In genomic region chr13:51583469-51583874, GRCh38 we compare ENCODE assay signal across 1 cellular context.
A peak's percentile ranks its signal among the peaks of the same experiment; 100 is the strongest.
TF ChIP-seq lines count a peak whose summit lies in the region.

No MANE protein-coding gene starts in this region.

TF ChIP-seq in HepG2, 621 proteins besides CTCF, POLR2A, EP300 and RAD21 (continued from another document and continues in another):
- TF ChIP-seq RERE (CRISPR knock-in tag; IDR thresholded peaks at IDR 0.05; ENCODE audit: low read depth) (no peak), KAT7 (CRISPR knock-in tag; IDR thresholded peaks at IDR 0.05; ENCODE audit: borderline replicate concordance) (no peak), EEA1 (CRISPR knock-in tag; IDR thresholded peaks at IDR 0.05; ENCODE audit: borderline replicate concordance) (no peak), NFE2 (CRISPR knock-in tag; IDR thresholded peaks at IDR 0.05) (no peak), HMGXB3 (CRISPR knock-in tag; IDR thresholded peaks at IDR 0.05; ENCODE audit: borderline replicate concordance) (peak; percentile 72; the same call in 1 of the 2 replicates), FOSL1 (CRISPR knock-in tag; IDR thresholded peaks at IDR 0.05; ENCODE audit: borderline replicate concordance) (no peak), MAFF (IDR thresholded peaks at IDR 0.05; ENCODE audit: low read depth, low read length) (no peak), THAP8 (CRISPR knock-in tag; IDR thresholded peaks at IDR 0.05; ENCODE audit: borderline replicate concordance) (no peak), HNRNPLL (IDR thresholded peaks at IDR 0.05; ENCODE audit: low read depth, low read length, poor library complexity, severe bottlenecking) (no peak), NR2F2 (IDR thresholded peaks at IDR 0.05; ENCODE audit: borderline replicate concordance, low read depth) (no peak), ZNF264 (CRISPR knock-in tag; IDR thresholded peaks at IDR 0.05) (0 out of 2 replicates have a peak, but pooled peaks have one; percentile 30), KLF11 (CRISPR knock-in tag; IDR thresholded peaks at IDR 0.05) (no peak), AGO1 (IDR thresholded peaks at IDR 0.05; ENCODE audit: low read depth, low read length, poor library complexity, severe bottlenecking) (no peak), CBX1 (IDR thresholded peaks at IDR 0.05; ENCODE audit: low read depth) (no peak), ZNF737 (CRISPR knock-in tag; IDR thresholded peaks at IDR 0.05; ENCODE audit: borderline replicate concordance) (no peak), TFDP2 (CRISPR knock-in tag; IDR thresholded peaks at IDR 0.05) (no peak), RFXAP (CRISPR knock-in tag; IDR thresholded peaks at IDR 0.05; ENCODE audit: borderline replicate concordance) (0 out of 2 replicates have a peak, but pooled peaks have one; percentile 41), ZNF777 (CRISPR knock-in tag; IDR thresholded peaks at IDR 0.05) (no peak), TFE3 (CRISPR knock-in tag; IDR thresholded peaks at IDR 0.05) (no peak), ZNF30 (CRISPR knock-in tag; IDR thresholded peaks at IDR 0.05) (no peak), DRAP1 (CRISPR knock-in tag; IDR thresholded peaks at IDR 0.05) (no peak), ZSCAN25 (CRISPR knock-in tag; IDR thresholded peaks at IDR 0.05) (peak; percentile 10; the same call in 1 of the 2 replicates), TOPORS (CRISPR knock-in tag; IDR thresholded peaks at IDR 0.05) (no peak), JUN (CRISPR knock-in tag; IDR thresholded peaks at IDR 0.05) (no peak; the same call in 1 of the 2 replicates), ZBTB49 (CRISPR knock-in tag; IDR thresholded peaks at IDR 0.05; ENCODE audit: borderline replicate concordance) (no peak), SP5 (CRISPR knock-in tag; IDR thresholded peaks at IDR 0.05; ENCODE audit: borderline replicate concordance, low read depth) (no peak), ARID4A (CRISPR knock-in tag; IDR thresholded peaks at IDR 0.05; ENCODE audit: borderline replicate concordance) (no peak), RFX5 (IDR thresholded peaks at IDR 0.05; ENCODE audit: low read depth, low read length) (no peak), PLSCR1 (CRISPR knock-in tag; IDR thresholded peaks at IDR 0.05; ENCODE audit: borderline replicate concordance) (no peak), MIXL1 (CRISPR knock-in tag; IDR thresholded peaks at IDR 0.05) (no peak), DNMT1 (CRISPR knock-in tag; IDR thresholded peaks at IDR 0.05) (no peak), ZNF782 (CRISPR knock-in tag; IDR thresholded peaks at IDR 0.05; ENCODE audit: borderline replicate concordance) (0 out of 2 replicates have a peak, but pooled peaks have one; percentile 66), SOX13 (IDR thresholded peaks at IDR 0.05) (no peak), SOX13 (CRISPR knock-in tag; conservative IDR thresholded peaks at IDR 0.05 in 1 of 2, IDR thresholded peaks at IDR 0.05 in 1 of 2) (no peak), ZNF34 (CRISPR knock-in tag; IDR thresholded peaks at IDR 0.05; ENCODE audit: borderline replicate concordance) (no peak), REPIN1 (CRISPR knock-in tag; IDR thresholded peaks at IDR 0.05; ENCODE audit: borderline replicate concordance, low read depth) (no peak), ZNF788 (CRISPR knock-in tag; IDR thresholded peaks at IDR 0.05; ENCODE audit: borderline replicate concordance) (no peak), MAF1 (CRISPR knock-in tag; IDR thresholded peaks at IDR 0.05; ENCODE audit: borderline replicate concordance) (no peak; the same call in 1 of the 2 replicates), STAT5B (CRISPR knock-in tag; IDR thresholded peaks at IDR 0.05) (no peak)
